8 cellular contexts compared by ENCODE assay signal in the genomic region with DNA sequence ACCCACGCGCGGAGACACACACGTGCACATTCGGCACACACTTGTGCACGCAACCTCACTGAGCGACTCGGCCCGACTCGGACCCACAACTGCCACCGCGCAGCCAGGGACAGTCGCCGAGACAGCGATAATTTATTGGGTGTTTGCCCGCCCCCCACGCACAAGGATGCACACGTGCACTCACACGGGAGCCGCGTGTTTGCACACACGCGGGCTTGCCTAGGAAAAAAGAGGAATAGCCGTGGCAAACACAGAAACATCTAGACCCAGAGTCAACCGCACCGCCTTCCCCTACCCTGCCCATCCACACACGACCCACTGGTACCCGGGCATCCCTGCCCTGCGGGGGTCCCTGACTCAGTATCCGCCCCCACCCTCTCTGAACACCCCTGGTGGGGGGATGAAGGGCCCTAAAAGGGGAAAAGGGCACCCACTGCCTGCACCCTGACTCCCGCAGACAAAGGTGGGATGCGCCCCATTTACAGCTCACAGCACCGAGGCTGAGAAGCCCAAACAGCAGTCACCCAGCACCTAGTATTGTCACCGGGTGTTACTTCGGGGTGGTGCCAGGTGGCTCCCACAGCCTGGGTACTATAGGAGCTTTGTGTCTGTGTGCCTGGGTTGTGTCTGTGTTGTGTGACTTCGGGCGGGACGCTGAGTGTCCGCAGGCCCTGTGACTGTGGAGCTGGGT. TPM values are rescaled to one million over a fixed set of nuclear protein-coding genes. Genes with fewer than 3 reads are reported as not detected.
DNase-seq lines count a peak whose midpoint lies in the region; TF ChIP-seq lines count a peak whose summit lies in the region.

No MANE protein-coding gene starts in this region.

- DNase-seq in Caki2 (ENCODE audit: low read depth) (peak; percentile 48), RPMI8226 (peak; percentile 42), G401 (ENCODE audit: low spot score) (no peak), activated gamma-delta T cell treated with Interleukin-2 at 50 U/mL for 16 hours (no peak), SK-N-DZ (ENCODE audit: low spot score) (no peak), kidney glomerular epithelial cell (lab: John Stamatoyannopoulos, UW) (no peak)
- no peak for DNase-seq in effector memory CD4-positive, alpha-beta T cell

- no peak for TF ChIP-seq RAD21 in neural cell (conservative IDR thresholded peaks at IDR 0.05)

- H3K4me1 ChIP-seq in effector memory CD4-positive, alpha-beta T cell (ENCODE audit: control insufficient read depth, insufficient read depth, low read length, poor library complexity, severe bottlenecking), result peaks cover 82% of the 10 kb centered on the region

- H3K27ac ChIP-seq in effector memory CD4-positive, alpha-beta T cell (ENCODE audit: insufficient read depth, low read length, poor library complexity, severe bottlenecking), result peak overlapping the region; percentile 73
- H3K27ac ChIP-seq in neural cell (ENCODE audit: low read length), result peak overlapping the region; percentile 77

- H3K9me3 ChIP-seq in effector memory CD4-positive, alpha-beta T cell (ENCODE audit: control insufficient read depth, low read length), result no peaks in the 10 kb centered on the region
- H3K9me3 ChIP-seq in neural cell (ENCODE audit: low read length), result no peaks in the 10 kb centered on the region

- H3K27me3 ChIP-seq in effector memory CD4-positive, alpha-beta T cell (replicated peaks; ENCODE audit: control insufficient read depth, insufficient read depth, low read length, poor library complexity, severe bottlenecking), result no peaks in the 10 kb centered on the region
- H3K27me3 ChIP-seq in neural cell (ENCODE audit: insufficient read depth, low read depth, low read length), result no peaks in the 10 kb centered on the region

- peak overlapping the region; percentile 66 for H3K9ac ChIP-seq in neural cell (ENCODE audit: low read length)

- in situ Hi-C loops in Caki2 (cut with HindIII; ENCODE audit: low pct_unique_long_range_greater_than_20kb, low sequenced_read_pairs) (no loop called here), G401 (cut with HindIII; ENCODE audit: low sequenced_read_pairs) (no loop called here)

- peaks cover 3% of the 10 kb centered on the region for H3F3A ChIP-seq in neural cell (ENCODE audit: insufficient read depth, low read length, poor library complexity, severe bottlenecking)

- peak overlapping the region; percentile 39 for H3K4me3 ChIP-seq in effector memory CD4-positive, alpha-beta T cell (ENCODE audit: insufficient read depth, low read depth, low read length, poor library complexity, severe bottlenecking)
- H3K4me3 ChIP-seq in neural cell (ENCODE audit: low read length), result peak overlapping the region; percentile 67

- H3K36me3 ChIP-seq in effector memory CD4-positive, alpha-beta T cell (ENCODE audit: control insufficient read depth, insufficient read depth, low read length), result no peaks in the 10 kb centered on the region
- H3K36me3 ChIP-seq in neural cell (ENCODE audit: insufficient read depth, low read length), result no peaks in the 10 kb centered on the region

- H3K9me2 ChIP-seq in neural cell (ENCODE audit: insufficient read depth, low read length), result no peaks in the 10 kb centered on the region

- TF ChIP-seq EP300 in neural cell (conservative IDR thresholded peaks at IDR 0.05; ENCODE audit: poor library complexity, severe bottlenecking), result no peak

- peak overlapping the region; percentile 45 for H2AFZ ChIP-seq in neural cell (ENCODE audit: low read depth, low read length)

- H3K4me2 ChIP-seq in neural cell (ENCODE audit: low read length), result peak overlapping the region; percentile 35

- peaks cover 23% of the 10 kb centered on the region for H3K79me2 ChIP-seq in neural cell (replicated peaks; ENCODE audit: insufficient read depth, low read length)

- H4K20me1 ChIP-seq in neural cell (ENCODE audit: insufficient read depth), result no peaks in the 10 kb centered on the region

- TF ChIP-seq CTCF in neural cell (IDR thresholded peaks at IDR 0.05; ENCODE audit: poor library complexity, severe bottlenecking), result no peak

TF ChIP-seq in neural cell, 6 proteins besides CTCF, POLR2A, EP300 and RAD21:
- TF ChIP-seq SMC3 (conservative IDR thresholded peaks at IDR 0.05; ENCODE audit: poor library complexity), result no peak
- no peak for TF ChIP-seq MXI1 (conservative IDR thresholded peaks at IDR 0.05; ENCODE audit: poor library complexity, severe bottlenecking)
- no peak for TF ChIP-seq TAF1 (IDR thresholded peaks at IDR 0.05; ENCODE audit: low read depth)
- TF ChIP-seq, protein P1, sequence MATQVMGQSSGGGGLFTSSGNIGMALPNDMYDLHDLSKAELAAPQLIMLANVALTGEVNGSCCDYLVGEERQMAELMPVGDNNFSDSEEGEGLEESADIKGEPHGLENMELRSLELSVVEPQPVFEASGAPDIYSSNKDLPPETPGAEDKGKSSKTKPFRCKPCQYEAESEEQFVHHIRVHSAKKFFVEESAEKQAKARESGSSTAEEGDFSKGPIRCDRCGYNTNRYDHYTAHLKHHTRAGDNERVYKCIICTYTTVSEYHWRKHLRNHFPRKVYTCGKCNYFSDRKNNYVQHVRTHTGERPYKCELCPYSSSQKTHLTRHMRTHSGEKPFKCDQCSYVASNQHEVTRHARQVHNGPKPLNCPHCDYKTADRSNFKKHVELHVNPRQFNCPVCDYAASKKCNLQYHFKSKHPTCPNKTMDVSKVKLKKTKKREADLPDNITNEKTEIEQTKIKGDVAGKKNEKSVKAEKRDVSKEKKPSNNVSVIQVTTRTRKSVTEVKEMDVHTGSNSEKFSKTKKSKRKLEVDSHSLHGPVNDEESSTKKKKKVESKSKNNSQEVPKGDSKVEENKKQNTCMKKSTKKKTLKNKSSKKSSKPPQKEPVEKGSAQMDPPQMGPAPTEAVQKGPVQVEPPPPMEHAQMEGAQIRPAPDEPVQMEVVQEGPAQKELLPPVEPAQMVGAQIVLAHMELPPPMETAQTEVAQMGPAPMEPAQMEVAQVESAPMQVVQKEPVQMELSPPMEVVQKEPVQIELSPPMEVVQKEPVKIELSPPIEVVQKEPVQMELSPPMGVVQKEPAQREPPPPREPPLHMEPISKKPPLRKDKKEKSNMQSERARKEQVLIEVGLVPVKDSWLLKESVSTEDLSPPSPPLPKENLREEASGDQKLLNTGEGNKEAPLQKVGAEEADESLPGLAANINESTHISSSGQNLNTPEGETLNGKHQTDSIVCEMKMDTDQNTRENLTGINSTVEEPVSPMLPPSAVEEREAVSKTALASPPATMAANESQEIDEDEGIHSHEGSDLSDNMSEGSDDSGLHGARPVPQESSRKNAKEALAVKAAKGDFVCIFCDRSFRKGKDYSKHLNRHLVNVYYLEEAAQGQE (IDR thresholded peaks at IDR 0.05; ENCODE audit: borderline replicate concordance), result no peak
- no peak for TF ChIP-seq EZH2 (IDR thresholded peaks at IDR 0.05; ENCODE audit: borderline replicate concordance, insufficient read depth, low read length, poor library complexity, severe bottlenecking)

RNA-seq across cellular contexts. Expression of a gene that starts 1.0 kb away (rescaled TPM):
- total RNA-seq in Caki2 (2014; rRNA removed; shearing (Covaris generic); ENCODE audit: low replicate concordance), result 87.5 and 106 TPM in 2 replicates
- 148 and 166 TPM in 2 replicates for polyA plus RNA-seq in neural cell
- polyA minus RNA-seq in neural cell, result 75.0 and 80.3 TPM in 2 replicates
- 272 and 351 TPM in 2 replicates for total RNA-seq in G401 (2014; rRNA removed; shearing (Covaris generic))
- polyA plus RNA-seq in SK-N-DZ (2014; cell fraction: cytosol; rRNA removed), result 123 and 163 TPM in 2 replicates
- 351 and 529 TPM in 2 replicates for polyA plus RNA-seq in SK-N-DZ (2014; cell fraction: nucleus; rRNA removed)

RNA-seq across cellular contexts. Expression of a gene that starts 19.8 kb away (rescaled TPM):
- 118 and 155 TPM in 2 replicates for total RNA-seq in Caki2 (2014; rRNA removed; shearing (Covaris generic); ENCODE audit: low replicate concordance)
- 123 and 164 TPM in 2 replicates for polyA plus RNA-seq in neural cell
- polyA minus RNA-seq in neural cell, result 47.0 and 53.0 TPM in 2 replicates
- 251 and 359 TPM in 2 replicates for total RNA-seq in G401 (2014; rRNA removed; shearing (Covaris generic))
- 121 and 123 TPM in 2 replicates for polyA plus RNA-seq in SK-N-DZ (2014; cell fraction: cytosol; rRNA removed)
- 702 and 880 TPM in 2 replicates for polyA plus RNA-seq in SK-N-DZ (2014; cell fraction: nucleus; rRNA removed)

RNA-seq across cellular contexts. Expression of a gene that starts 20.8 kb away (rescaled TPM):
- total RNA-seq in Caki2 (2014; rRNA removed; shearing (Covaris generic); ENCODE audit: low replicate concordance), result not detected in 2 replicates
- polyA plus RNA-seq in neural cell, result not detected in 2 replicates
- not detected in 2 replicates for polyA minus RNA-seq in neural cell
- total RNA-seq in G401 (2014; rRNA removed; shearing (Covaris generic)), result not detected in 2 replicates
- polyA plus RNA-seq in SK-N-DZ (2014; cell fraction: cytosol; rRNA removed), result 0.10 TPM in 1 of 2 replicates, not detected in the other
- polyA plus RNA-seq in SK-N-DZ (2014; cell fraction: nucleus; rRNA removed), result not detected in 2 replicates

RNA-seq across cellular contexts. Expression of a gene that starts 32.2 kb away (rescaled TPM):
- total RNA-seq in Caki2 (2014; rRNA removed; shearing (Covaris generic); ENCODE audit: low replicate concordance), result 349 and 410 TPM in 2 replicates
- polyA plus RNA-seq in neural cell, result 1.6 TPM in 1 of 2 replicates, not detected in the other
- polyA minus RNA-seq in neural cell, result not detected in 2 replicates
- total RNA-seq in G401 (2014; rRNA removed; shearing (Covaris generic)), result 143 and 217 TPM in 2 replicates
- 0.28 TPM in 1 of 2 replicates, not detected in the other for polyA plus RNA-seq in SK-N-DZ (2014; cell fraction: cytosol; rRNA removed)
- not detected in 2 replicates for polyA plus RNA-seq in SK-N-DZ (2014; cell fraction: nucleus; rRNA removed)

Comparison
In these comparisons a context has a peak if more than half of its experiments do, and no peak if none do; other contexts are left out.
1. DNase-seq: peak in Caki2 (single experiment) and RPMI8226 (single experiment); none in effector memory CD4-positive, alpha-beta T cell (0 of 3), G401 (single experiment), activated gamma-delta T cell treated with Interleukin-2 at 50 U/mL for 16 hours (single experiment), SK-N-DZ (single experiment) and kidney glomerular epithelial cell (single experiment).